Comparison of ENCODE assay signal across 7 cellular contexts in the genomic region with DNA sequence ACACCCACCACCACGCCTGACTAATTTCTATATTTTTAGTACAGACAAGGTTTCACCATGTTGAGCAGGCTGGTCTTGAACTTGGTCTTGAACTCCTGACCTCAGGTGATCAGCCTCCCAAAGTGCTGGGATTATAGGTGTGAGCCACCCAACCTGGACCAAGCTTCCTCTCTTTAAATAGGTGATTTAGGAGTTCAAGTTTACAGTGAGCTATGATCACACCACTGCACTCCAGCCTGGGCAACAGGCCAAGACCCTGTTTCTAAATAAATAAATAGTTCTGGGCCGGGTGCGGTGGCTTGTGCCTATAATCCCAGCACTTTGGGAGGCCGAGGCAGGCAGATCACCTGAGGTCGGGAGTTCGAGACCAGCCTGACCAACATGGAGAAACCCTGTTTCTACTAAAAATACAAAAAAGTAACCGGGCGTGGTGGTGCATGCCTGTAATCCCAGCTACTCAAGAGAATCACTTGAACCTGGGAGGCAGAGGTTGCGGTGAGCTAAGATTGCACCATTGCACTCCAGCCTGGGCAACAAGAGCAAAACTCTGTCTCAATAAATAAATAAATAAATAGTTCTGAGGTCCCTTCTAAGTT. TPM values are rescaled to one million over a fixed set of nuclear protein-coding genes. Genes with fewer than 3 reads are reported as not detected.
A peak's percentile ranks its signal among the peaks of the same experiment; 100 is the strongest.
DNase-seq lines count a peak whose midpoint lies in the region; ATAC-seq, FAIRE-seq and TF ChIP-seq lines count a peak whose summit lies in the region.
"Not testable (repeated sequence)": the region's sequence is repeated elsewhere in the genome, so short reads cannot be mapped to it uniquely, and the experiment has no call there.

No MANE protein-coding gene starts in this region.

- TF ChIP-seq EP300 in GM12878 (IDR thresholded peaks at IDR 0.05; ENCODE audit: borderline replicate concordance in 1 of 2, control insufficient read depth in 1 of 2, low read depth in 2 of 2, low read length in 2 of 2) = not testable (repeated sequence)

- TF ChIP-seq CTCF in GM12878 (IDR thresholded peaks at IDR 0.05 in 2 of 3, conservative IDR thresholded peaks at IDR 0.05 in 1 of 3; ENCODE audit: control insufficient read depth in 2 of 3, extremely low read depth in 1 of 3, insufficient read depth in 1 of 3, low read depth in 3 of 3, low read length in 3 of 3); right lobe of liver (IDR thresholded peaks at IDR 0.05): not testable (repeated sequence)

- H3K9me3 ChIP-seq in GM12878 (replicated peaks; ENCODE audit: control insufficient read depth, insufficient read depth, low read length); right lobe of liver: not testable (repeated sequence)

- SMC1A ChIA-PET in GM12878 (lab: Charles Lee; ENCODE audit: uncharacterized antibody, unreplicated experiment) = interaction anchor here (0.8 to 0.9 kb wide), 2 partner anchors 10 to 44 kb away, joined by 3 read pairs; no protein-coding TSS in a partner anchor

- H3K79me2 ChIP-seq in GM12878 (ENCODE audit: control insufficient read depth, insufficient read depth, low read length) = not testable (repeated sequence)

- H3K27me3 ChIP-seq in GM12878 (replicated peaks in 1 of 2; ENCODE audit: control insufficient read depth in 2 of 2, insufficient read depth in 2 of 2, low read length in 1 of 2); right lobe of liver: not testable (repeated sequence)

- 64% methylated on average over 9 of the region's 9 CpGs for WGBS in GM12878 (ENCODE audit: insufficient coverage, insufficient replicate concordance, low lambda C conversion rate, missing lambda C conversion rate)
- WGBS in right lobe of liver (ENCODE audit: insufficient coverage, low coverage, low lambda C conversion rate, missing lambda C conversion rate) = 60% methylated on average over 8 of the region's 9 CpGs

- intact Hi-C loops in GM12878 (cut with micrococcal nuclease; ENCODE audit: unreplicated experiment); right lobe of liver (cut with DNase I): not testable (repeated sequence)

- H3K4me1 ChIP-seq in GM12878 (ENCODE audit: control insufficient read depth, insufficient read depth, low read length); right lobe of liver: not testable (repeated sequence)

- H4K20me1 ChIP-seq in GM12878 (ENCODE audit: control insufficient read depth, insufficient read depth) = not testable (repeated sequence)

- not testable (repeated sequence) for H3K27ac ChIP-seq in GM12878 (ENCODE audit: control insufficient read depth, insufficient read depth); right lobe of liver

- not testable (repeated sequence) for FAIRE-seq in GM12878 (lab: Jason Lieb, UNC)

- TF ChIP-seq POLR2A in GM12878 (IDR thresholded peaks at IDR 0.05; ENCODE audit: low read depth, low read length); right lobe of liver (IDR thresholded peaks at IDR 0.05): not testable (repeated sequence)

- peak; percentile 36 for DNase-seq in DMS53 (lab: John Stamatoyannopoulos, UW)
- DNase-seq in NCI-H1092 (lab: John Stamatoyannopoulos, UW) = peak; percentile 20
- DNase-seq in NCI-H2029 treated with DMSO at 0.1 percent for 48 hours (lab: John Stamatoyannopoulos, UW) = peak; percentile 30
- DNase-seq in NCI-H345 (lab: John Stamatoyannopoulos, UW) = peak; percentile 51
- peak; percentile 31 for DNase-seq in NCI-H82 treated with DMSO at 0.1 percent for 48 hours (lab: John Stamatoyannopoulos, UW; ENCODE audit: unreplicated experiment)
- not testable (repeated sequence) for DNase-seq in GM12878 (ENCODE audit: low read depth, low spot score)
- peak in 1 of 3 donors; percentile 40 for DNase-seq in right lobe of liver

- POLR2A ChIA-PET in GM12878 (lab: Charles Lee) = interaction anchor here (0.6 to 0.9 kb wide), 3 partner anchors 17 to 1512 kb away, joined by 3 to 6 read pairs (median 4); no protein-coding TSS in a partner anchor

- H3K36me3 ChIP-seq in GM12878 (ENCODE audit: control insufficient read depth in 2 of 2, insufficient read depth in 2 of 2, low read length in 1 of 2); right lobe of liver: not testable (repeated sequence)

- not testable (repeated sequence) for BruUV-seq in GM12878 (replicated peaks; lab: Mats Ljungman, UMichigan)

- in situ Hi-C loops in GM12878 (cut with MboI) = not testable (repeated sequence)

- not testable (repeated sequence) for ATAC-seq in GM12878
- peak in 3 of 4 donors; percentile 28 to 58 (median 36) for ATAC-seq in right lobe of liver

- not testable (repeated sequence) for H3K4me2 ChIP-seq in GM12878 (ENCODE audit: control insufficient read depth, insufficient read depth)

- RAD21 ChIA-PET in GM12878 (lab: Charles Lee; ENCODE audit: unreplicated experiment) = interaction anchor here (0.8 kb wide), 1 partner anchor 10 kb away, joined by 3 read pairs; no protein-coding TSS in a partner anchor

- not testable (repeated sequence) for H3K4me3 ChIP-seq in GM12878, right lobe of liver

- not testable (repeated sequence) for TF ChIP-seq RAD21 in GM12878 (IDR thresholded peaks at IDR 0.05; ENCODE audit: insufficient read depth, low read depth, low read length)

- not testable (repeated sequence) for H3K9ac ChIP-seq in GM12878 (ENCODE audit: control insufficient read depth, insufficient read depth, low read length)

- CTCF ChIA-PET in GM12878 (lab: Yijun Ruan, JAX) = interaction anchor here (0.8 to 2.6 kb wide), 3 partner anchors 16 to 44 kb away, joined by 4 to 10 read pairs (median 5); no protein-coding TSS in a partner anchor

- not testable (repeated sequence) for H2AFZ ChIP-seq in GM12878 (ENCODE audit: control insufficient read depth, low read depth, low read length)

TF ChIP-seq in GM12878, 131 proteins besides CTCF, POLR2A, EP300 and RAD21:
- TF ChIP-seq NFXL1 (IDR thresholded peaks at IDR 0.05; ENCODE audit: borderline replicate concordance) = peak; percentile 31; the same call in 1 of the 2 replicates
- 0 out of 4 replicates have a peak, but pooled peaks of 1 of the 2 experiments have one; percentile 36 for TF ChIP-seq ETV6 (conservative IDR thresholded peaks at IDR 0.05 in 1 of 2, IDR thresholded peaks at IDR 0.05 in 1 of 2; ENCODE audit: borderline replicate concordance in 1 of 2, low read depth in 1 of 2)

RNA-seq across cellular contexts. Expression of gene PPM1D, which starts 6.5 kb away (rescaled TPM):
- 13.2 and 14.1 TPM in 2 replicates for total RNA-seq in GM12878 (2013; cell fraction: nucleolus; rRNA removed)
- total RNA-seq in GM12878 (2014; rRNA removed) = 7.2 and 9.0 TPM in 2 replicates
- total RNA-seq in GM12878 (2014; rRNA removed; fragmentation: Illumina TruSeq; extraction: Trizol) = 12.3 and 12.8 TPM in 2 replicates
- total RNA-seq in GM12878 (2021) = 15.9 and 16.9 TPM in 2 replicates
- polyA plus RNA-seq in GM12878 (2011; ENCODE audit: low read depth) = 4.2 TPM
- 9.2 and 9.3 TPM in 2 replicates for polyA plus RNA-seq in GM12878 (2011; rRNA removed)
- 6.8 and 6.9 TPM in 2 replicates for polyA plus RNA-seq in GM12878 (2011; cell fraction: cytosol; rRNA removed)
- polyA plus RNA-seq in GM12878 (2011; cell fraction: nucleus; rRNA removed) = 5.9 and 7.8 TPM in 2 replicates
- polyA plus RNA-seq in GM12878 (2012) = 6.1 TPM in 2 replicates
- polyA plus RNA-seq in GM12878 (2014; fragmentation: Illumina TruSeq; extraction: Trizol) = 12.3 and 18.1 TPM in 2 replicates
- 1 to 10 TPM; 1.9 to 3.5 TPM for polyA plus RNA-seq in GM12878 (2014; fragmentation: Nextera tagmentation; extraction: Ambion mirVana)
- polyA plus RNA-seq in GM12878 (2014; rRNA removed) = 7.9 and 10.6 TPM in 2 replicates
- polyA plus RNA-seq in GM12878 (2016; fragmentation: Nextera tagmentation; extraction: Ambion mirVana) = 10 to 100 TPM; 17.5 to 20.8 TPM
- 11.6 and 13.4 TPM in 2 replicates for polyA minus RNA-seq in GM12878 (2011; rRNA and poly(A)+ RNA removed)
- 3.4 and 6.0 TPM in 2 replicates for polyA minus RNA-seq in GM12878 (2011; cell fraction: cytosol; rRNA and poly(A)+ RNA removed)
- polyA minus RNA-seq in GM12878 (2011; cell fraction: nucleus; rRNA and poly(A)+ RNA removed) = 7.0 and 13.2 TPM in 2 replicates
- 1 to 10 TPM; 4.9 to 5.6 (median 5.4) TPM for total RNA-seq in right lobe of liver
